11 cellular contexts compared by ENCODE assay signal in genomic region chr2:240319855-240320560, GRCh38.
DNase-seq lines count a peak whose midpoint lies in the region; ATAC-seq and TF ChIP-seq lines count a peak whose summit lies in the region.
"Had no signal": no experiment of that assay in that cellular context is flagged by ENCODE, and none has a peak within 500 bp of the region (broad histone marks: within the 10 kb centered on the region; RNA-seq: fewer than 3 reads in every experiment).

No MANE protein-coding gene starts in this region.

- no peak overlapping the region for H3K23ac ChIP-seq in mesendoderm (ENCODE audit: low read length)

- H2AK5ac ChIP-seq in mesendoderm (ENCODE audit: low read length), result no peak overlapping the region

- ATAC-seq in HG03175 (IDR thresholded peaks at IDR 0.05; ENCODE audit: unreplicated experiment) (no peak), GM18909 (IDR thresholded peaks at IDR 0.05; ENCODE audit: poor library complexity, unreplicated experiment) (no peak), GM19397 (IDR thresholded peaks at IDR 0.05; ENCODE audit: unreplicated experiment) (no peak)
- ATAC-seq: activated T-cell treated with anti-CD3 and anti-CD28 coated beads, Interleukin-2, amount 50 U/mL, for 4 hours had no signal

- H2BK5ac ChIP-seq in mesendoderm (ENCODE audit: low read length), result no peak overlapping the region

- H2BK120ac ChIP-seq in mesendoderm (ENCODE audit: low read depth, low read length), result no peak overlapping the region

- H3K18ac ChIP-seq in mesendoderm (ENCODE audit: low read length), result no peak overlapping the region

- H3K4me1 ChIP-seq in mesendoderm (ENCODE audit: control insufficient read depth, low read depth, low read length), result no peaks in the 10 kb centered on the region

- H2BK15ac ChIP-seq in mesendoderm (replicated peaks; ENCODE audit: low read depth), result no peak overlapping the region

- no peak overlapping the region for H4K5ac ChIP-seq in mesendoderm (ENCODE audit: low read length)

- no peak overlapping the region for H3K4me2 ChIP-seq in mesendoderm (ENCODE audit: low read length)
- H3K4me2 ChIP-seq: PC-9 had no signal

- H3K79me2 ChIP-seq in mesendoderm (ENCODE audit: control insufficient read depth, insufficient read depth, low read length), result no peaks in the 10 kb centered on the region

- H3K27me3 ChIP-seq in mesendoderm (ENCODE audit: insufficient read depth, low read length, poor library complexity), result no peaks in the 10 kb centered on the region

- WGBS in mesendoderm (ENCODE audit: extremely low coverage, insufficient coverage, low lambda C conversion rate), result no CpG with 5 or more reads among the region's 24 CpGs

- DNase-seq in AG08395 (ENCODE audit: low spot score) (peak; percentile 15), LHCN-M2 (ENCODE audit: low read depth) (peak; percentile 85), epithelial cell of esophagus (ENCODE audit: low read depth) (peak; percentile 79), mesendoderm (peak; percentile 13)
- DNase-seq in activated CD4-positive, alpha-beta T cell treated with anti-CD3 and anti-CD28 coated beads, Interleukin-2, amount 50 U/mL, for 48 hours, result no peak
- DNase-seq: activated T-cell treated with anti-CD3 and anti-CD28 coated beads, Interleukin-2, amount 50 U/mL, for 4 hours; CD4-positive, alpha-beta memory T cell had no signal

- H3K4me3 ChIP-seq in epithelial cell of esophagus (ENCODE audit: low read length) (no peak overlapping the region), mesendoderm (ENCODE audit: low read length) (no peak overlapping the region)
- H3K4me3 ChIP-seq: PC-9 had no signal

- H3K27ac ChIP-seq in mesendoderm (ENCODE audit: low read depth, low read length), result no peak overlapping the region
- H3K27ac ChIP-seq: PC-9 had no signal

- no peak overlapping the region for H3K4ac ChIP-seq in mesendoderm (ENCODE audit: low read depth, low read length)

- peak overlapping the region; percentile 25 for H3K56ac ChIP-seq in mesendoderm (ENCODE audit: low read length)

- no peaks in the 10 kb centered on the region for H3K79me1 ChIP-seq in mesendoderm (ENCODE audit: low read length)

- no peaks in the 10 kb centered on the region for H3K36me3 ChIP-seq in mesendoderm (ENCODE audit: control insufficient read depth, insufficient read depth, low read length)

- no peak for TF ChIP-seq CTCF in epithelial cell of esophagus (IDR thresholded peaks at IDR 0.05; ENCODE audit: insufficient read depth, low read depth, low read length, missing control alignments)

- H4K8ac ChIP-seq in mesendoderm (ENCODE audit: low read depth, low read length), result no peak overlapping the region

- H3K9ac ChIP-seq in mesendoderm (ENCODE audit: low read length), result no peak overlapping the region

Comparison
In these comparisons a context has a peak if more than half of its experiments do, and no peak if none do; other contexts are left out.
1. DNase-seq: peak in AG08395 (single experiment), LHCN-M2 (single experiment), epithelial cell of esophagus (single experiment) and mesendoderm (single experiment); none in activated CD4-positive, alpha-beta T cell treated with anti-CD3 and anti-CD28 coated beads, Interleukin-2, amount 50 U/mL, for 48 hours (0 of 2).